9 cellular contexts compared by ENCODE assay signal in the genomic region with DNA sequence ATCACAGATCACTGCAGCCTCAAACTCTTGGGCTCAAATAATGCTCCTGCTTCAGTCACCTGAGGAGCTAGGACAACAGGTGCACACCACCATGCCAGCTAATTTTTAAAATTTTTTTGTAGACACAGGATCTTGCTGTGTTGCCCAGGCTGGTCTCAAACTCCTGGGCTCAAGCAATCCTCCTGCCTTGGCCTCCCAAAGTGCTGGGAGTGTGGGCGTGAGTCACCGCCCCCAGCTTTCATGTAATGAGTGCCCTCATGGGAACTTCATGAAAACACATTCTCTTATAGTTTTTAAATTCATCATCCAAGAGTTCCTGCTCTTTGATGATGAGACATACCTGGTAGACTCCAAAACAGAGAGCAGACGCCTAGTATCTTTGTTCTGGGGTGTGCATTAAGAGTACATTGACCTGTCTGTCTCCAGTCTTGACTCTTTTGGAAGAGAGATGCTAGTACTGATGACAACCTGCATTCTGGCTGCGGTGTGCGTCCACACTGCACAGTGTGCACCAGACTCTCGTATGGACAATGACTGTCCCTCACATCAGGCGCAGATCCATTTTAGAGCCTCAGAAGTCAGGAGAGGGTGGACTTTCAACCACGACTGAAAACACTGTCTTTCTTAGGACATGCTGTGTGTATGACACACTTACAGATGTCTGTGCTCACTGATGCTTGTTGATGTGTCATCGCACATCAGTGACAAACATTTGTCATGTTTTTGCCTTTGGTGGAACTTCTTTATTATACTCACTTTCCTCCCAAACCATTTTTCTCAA. TPM values are rescaled to one million over a fixed set of nuclear protein-coding genes. Genes with fewer than 3 reads are reported as not detected.
A peak's percentile ranks its signal among the peaks of the same experiment; 100 is the strongest.
DNase-seq lines count a peak whose midpoint lies in the region; TF ChIP-seq lines count a peak whose summit lies in the region.
"Had no signal": no experiment of that assay in that cellular context is flagged by ENCODE, and none has a peak within 500 bp of the region (broad histone marks: within the 10 kb centered on the region; RNA-seq: fewer than 3 reads in every experiment).

No MANE protein-coding gene starts in this region.

- H3K27ac Mint-ChIP-seq in activated CD4-positive, alpha-beta T cell treated with anti-CD3 and anti-CD28 coated beads, Interleukin-2, amount 10 ng/mL, durations not matched to agents 7 days and 5 days = peak overlapping the region; percentile 92
- no peak overlapping the region for H3K27ac Mint-ChIP-seq in Caco-2 (ENCODE audit: unreplicated experiment)

- H3K36me3 Mint-ChIP-seq in activated CD4-positive, alpha-beta T cell treated with anti-CD3 and anti-CD28 coated beads, Interleukin-2, amount 10 ng/mL, durations not matched to agents 7 days and 5 days (ENCODE audit: low read depth) = peaks cover 53% of the 10 kb centered on the region
- no peaks in the 10 kb centered on the region for H3K36me3 Mint-ChIP-seq in Caco-2 (ENCODE audit: insufficient read depth, unreplicated experiment)

- peaks cover 12 to 33% (median 27%) of the 10 kb centered on the region in 4 donors for H3K4me1 ChIP-seq in esophagus muscularis mucosa
- H3K4me1 ChIP-seq in suprapubic skin = peaks cover 23% of the 10 kb centered on the region
- no peaks in the 10 kb centered on the region for H3K4me1 ChIP-seq in Caco-2

- no peak for TF ChIP-seq CTCF in esophagus muscularis mucosa (IDR thresholded peaks at IDR 0.05)
- TF ChIP-seq CTCF in suprapubic skin (IDR thresholded peaks at IDR 0.05) = no peak
- TF ChIP-seq CTCF in Caco-2 (IDR thresholded peaks at IDR 0.05; ENCODE audit: insufficient read depth in 1 of 2, low read depth in 1 of 2, low read length in 1 of 2, severe bottlenecking in 1 of 2, unreplicated experiment in 1 of 2) = no peak

- CTCF ChIA-PET in activated CD4-positive, alpha-beta T cell treated with anti-CD3 and anti-CD28 coated beads, Interleukin-2, amount 10 ng/mL, durations not matched to agents 7 days and 5 days (lab: Charles Lee) = interaction anchor here (0.5 to 3.2 kb wide), 5 partner anchors 8 to 46 kb away, joined by 3 to 16 read pairs (median 4); no protein-coding TSS in a partner anchor
- CTCF ChIA-PET in Caco-2 (lab: Charles Lee) = no interaction called here

- H3K27ac ChIP-seq in esophagus muscularis mucosa (replicated peaks in 1 of 4) (no peak overlapping the region), suprapubic skin (peak overlapping the region; percentile 79)
- H3K27ac ChIP-seq: epithelial cell of prostate had no signal

- H3K4me3 ChIP-seq in esophagus muscularis mucosa (peak overlapping the region; percentile 59 to 81 (median 62)), suprapubic skin (peak overlapping the region; percentile 62), Caco-2 (ENCODE audit: low read depth, low read length) (no peak overlapping the region)

- TF ChIP-seq EP300 in esophagus muscularis mucosa (IDR thresholded peaks at IDR 0.05) (no peak), suprapubic skin (IDR thresholded peaks at IDR 0.05) (no peak)

- no peaks in the 10 kb centered on the region for H3K27me3 ChIP-seq in esophagus muscularis mucosa
- H3K27me3 ChIP-seq in suprapubic skin = peaks cover 3% of the 10 kb centered on the region
- no peaks in the 10 kb centered on the region for H3K27me3 ChIP-seq in Caco-2 (replicated peaks; ENCODE audit: control insufficient read depth, insufficient read depth, low read length)

- peaks cover 83% of the 10 kb centered on the region for H3K4me1 Mint-ChIP-seq in activated CD4-positive, alpha-beta T cell treated with anti-CD3 and anti-CD28 coated beads, Interleukin-2, amount 10 ng/mL, durations not matched to agents 7 days and 5 days
- H3K4me1 Mint-ChIP-seq in Caco-2 (ENCODE audit: low read depth, unreplicated experiment) = no peaks in the 10 kb centered on the region

- intact Hi-C loops in esophagus muscularis mucosa (cut with DNase I) = no loop called here
- intact Hi-C loops in Caco-2 (cut with micrococcal nuclease; ENCODE audit: unreplicated experiment) = no loop called here

- H3K9me3 Mint-ChIP-seq in activated CD4-positive, alpha-beta T cell treated with anti-CD3 and anti-CD28 coated beads, Interleukin-2, amount 10 ng/mL, durations not matched to agents 7 days and 5 days = no peaks in the 10 kb centered on the region
- no peaks in the 10 kb centered on the region for H3K9me3 Mint-ChIP-seq in Caco-2 (ENCODE audit: unreplicated experiment)

- BruUV-seq in Caco-2 (replicated peaks; lab: Mats Ljungman, UMichigan) = no TSS peak

- POLR2A ChIA-PET in activated CD4-positive, alpha-beta T cell treated with anti-CD3 and anti-CD28 coated beads, Interleukin-2, amount 10 ng/mL, durations not matched to agents 7 days and 5 days (lab: Charles Lee) = interaction anchor here (0.7 kb wide), 1 partner anchor 18 kb away, joined by 3 read pairs; no protein-coding TSS in a partner anchor
- POLR2A ChIA-PET in Caco-2 (lab: Charles Lee) = no interaction called here

- no peaks in the 10 kb centered on the region for H3K27me3 Mint-ChIP-seq in activated CD4-positive, alpha-beta T cell treated with anti-CD3 and anti-CD28 coated beads, Interleukin-2, amount 10 ng/mL, durations not matched to agents 7 days and 5 days
- no peaks in the 10 kb centered on the region for H3K27me3 Mint-ChIP-seq in Caco-2 (ENCODE audit: insufficient read depth, unreplicated experiment)

- H3K9me3 ChIP-seq in esophagus muscularis mucosa (no peaks in the 10 kb centered on the region), suprapubic skin (no peaks in the 10 kb centered on the region), Caco-2 (no peaks in the 10 kb centered on the region)

- TF ChIP-seq POLR2A in esophagus muscularis mucosa (IDR thresholded peaks at IDR 0.05; ENCODE audit: low read depth) (no peak), suprapubic skin (IDR thresholded peaks at IDR 0.05) (no peak)

- H3K4me3 Mint-ChIP-seq in activated CD4-positive, alpha-beta T cell treated with anti-CD3 and anti-CD28 coated beads, Interleukin-2, amount 10 ng/mL, durations not matched to agents 7 days and 5 days = peak overlapping the region; percentile 92
- H3K4me3 Mint-ChIP-seq in Caco-2 (ENCODE audit: unreplicated experiment) = no peak overlapping the region

- 78% methylated on average over 9 of the region's 9 CpGs for WGBS in esophagus muscularis mucosa
- WGBS in suprapubic skin = 85% methylated on average over 9 of the region's 9 CpGs

- peak; percentile 52 for DNase-seq in activated CD8-positive, alpha-beta memory T cell treated with anti-CD3 and anti-CD28 coated beads, Interleukin-2, amount 50 U/mL, for 4 hours
- DNase-seq in activated CD8-positive, alpha-beta memory T cell treated with anti-CD3 and anti-CD28 coated beads for 24 hours = no peak
- no peak for DNase-seq in activated CD4-positive, alpha-beta T cell treated with anti-CD3 and anti-CD28 coated beads, Interleukin-2, amount 10 ng/mL, durations not matched to agents 7 days and 5 days
- no peak for DNase-seq in esophagus muscularis mucosa (ENCODE audit: extremely low spot score)
- no peak for DNase-seq in suprapubic skin (ENCODE audit: low spot score in 2 of 2)
- no peak for DNase-seq in NCI-H1436 treated with DMSO at 0.1 percent for 48 hours (lab: John Stamatoyannopoulos, UW)
- no peak for DNase-seq in Caco-2
- no peak for DNase-seq in A172 (ENCODE audit: low spot score)

- H3K36me3 ChIP-seq in esophagus muscularis mucosa (peaks cover 0 to 4% (median 0%) of the 10 kb centered on the region in 4 donors), suprapubic skin (no peaks in the 10 kb centered on the region), Caco-2 (ENCODE audit: control insufficient read depth, insufficient read depth, low read length) (no peaks in the 10 kb centered on the region)

RNA-seq across cellular contexts. Expression of gene NRROS, which starts 2.0 kb away (rescaled TPM):
- 10 to 100 TPM; 36.6 to 40.6 TPM for total RNA-seq in activated CD4-positive, alpha-beta T cell treated with anti-CD3 and anti-CD28 coated beads, Interleukin-2, amount 10 ng/mL, durations not matched to agents 7 days and 5 days
- 1 to 10 TPM; 6.2 to 8.5 (median 7.3) TPM for total RNA-seq in esophagus muscularis mucosa
- 1 to 10 TPM in 3 of 4 donors, under 1 TPM in 1; 0.95 to 4.5 (median 1.5) TPM for total RNA-seq in suprapubic skin
- total RNA-seq in Caco-2 (2022) = 1.5 and 2.0 TPM in 2 replicates
- not detected in 2 replicates for total RNA-seq in A172 (2014; rRNA removed; shearing (Covaris generic))
